14 cellular contexts compared by ENCODE assay signal in genomic region chr19:47531640-47532387, GRCh38. TPM values are rescaled to one million over a fixed set of nuclear protein-coding genes. Genes with fewer than 3 reads are reported as not detected.
"Had no signal": no experiment of that assay in that cellular context is flagged by ENCODE, and none has a peak within 500 bp of the region (broad histone marks: within the 10 kb centered on the region; RNA-seq: fewer than 3 reads in every experiment).

No MANE protein-coding gene starts in this region.

- H3K4me3 ChIP-seq: body of pancreas, thyroid gland, uterus had no signal

- DNase-seq: activated CD8-positive, alpha-beta T cell treated with anti-CD3 and anti-CD28 coated beads, Interleukin-2, amount 10 ng/mL, durations not matched to agents 7 days and 5 days; activated naive CD4-positive, alpha-beta T cell treated with anti-CD3 and anti-CD28 coated beads, Interleukin-2, amount 10 ng/mL, durations not matched to agents 7 days and 5 days; amniotic stem cell; body of pancreas; left colon; mammary epithelial cell; nephron progenitor cell; stimulated activated CD4-positive, alpha-beta T cell treated with anti-CD3 and anti-CD28 coated beads, Interleukin-4, amount 100 ng/mL, for 1 hour; T-helper 9 cell; thyroid gland; uterus had no signal

- H3K9me3 Mint-ChIP-seq: activated naive CD4-positive, alpha-beta T cell treated with anti-CD3 and anti-CD28 coated beads, Interleukin-2, amount 10 ng/mL, durations not matched to agents 7 days and 5 days; central memory CD8-positive, alpha-beta T cell; dendritic cell treated with granulocyte-macrophage colony-stimulating factor and Interleukin-4, amounts not matched to agents 40 ng/mL and 50 ng/mL, for 4 days had no signal

- H3K27ac ChIP-seq: body of pancreas, thyroid gland, uterus had no signal

- H3K36me3 Mint-ChIP-seq: activated naive CD4-positive, alpha-beta T cell treated with anti-CD3 and anti-CD28 coated beads, Interleukin-2, amount 10 ng/mL, durations not matched to agents 7 days and 5 days had no signal

- H3K9me3 ChIP-seq: body of pancreas, thyroid gland, uterus had no signal

- H3K27ac Mint-ChIP-seq: activated CD8-positive, alpha-beta T cell treated with anti-CD3 and anti-CD28 coated beads, Interleukin-2, amount 10 ng/mL, durations not matched to agents 7 days and 5 days; activated naive CD4-positive, alpha-beta T cell treated with anti-CD3 and anti-CD28 coated beads, Interleukin-2, amount 10 ng/mL, durations not matched to agents 7 days and 5 days; dendritic cell treated with granulocyte-macrophage colony-stimulating factor and Interleukin-4, amounts not matched to agents 40 ng/mL and 50 ng/mL, for 4 days; nephron progenitor cell had no signal

- H3K4me1 ChIP-seq: body of pancreas, thyroid gland, uterus had no signal

- H3K4me1 Mint-ChIP-seq: activated naive CD4-positive, alpha-beta T cell treated with anti-CD3 and anti-CD28 coated beads, Interleukin-2, amount 10 ng/mL, durations not matched to agents 7 days and 5 days; central memory CD8-positive, alpha-beta T cell; nephron progenitor cell had no signal

- H3K27me3 ChIP-seq: body of pancreas, thyroid gland, uterus had no signal

- ATAC-seq: activated CD8-positive, alpha-beta T cell treated with anti-CD3 and anti-CD28 coated beads, Interleukin-2, amount 10 ng/mL, durations not matched to agents 7 days and 5 days; body of pancreas; left colon had no signal

- H3K27me3 Mint-ChIP-seq: central memory CD8-positive, alpha-beta T cell had no signal

- H3K36me3 ChIP-seq: thyroid gland, uterus had no signal

- H3K4me3 Mint-ChIP-seq: activated CD8-positive, alpha-beta T cell treated with anti-CD3 and anti-CD28 coated beads, Interleukin-2, amount 10 ng/mL, durations not matched to agents 7 days and 5 days; activated naive CD4-positive, alpha-beta T cell treated with anti-CD3 and anti-CD28 coated beads, Interleukin-2, amount 10 ng/mL, durations not matched to agents 7 days and 5 days; central memory CD8-positive, alpha-beta T cell; dendritic cell treated with granulocyte-macrophage colony-stimulating factor and Interleukin-4, amounts not matched to agents 40 ng/mL and 50 ng/mL, for 4 days; nephron progenitor cell had no signal

RNA-seq across cellular contexts. Expression of gene ZNF541, which starts 41.1 kb away (rescaled TPM):
- total RNA-seq: mammary epithelial cell, osteocyte had no signal
- polyA plus RNA-seq: mammary epithelial cell had no signal
